ENCODE assay signal across 23 cellular contexts in the genomic region with DNA sequence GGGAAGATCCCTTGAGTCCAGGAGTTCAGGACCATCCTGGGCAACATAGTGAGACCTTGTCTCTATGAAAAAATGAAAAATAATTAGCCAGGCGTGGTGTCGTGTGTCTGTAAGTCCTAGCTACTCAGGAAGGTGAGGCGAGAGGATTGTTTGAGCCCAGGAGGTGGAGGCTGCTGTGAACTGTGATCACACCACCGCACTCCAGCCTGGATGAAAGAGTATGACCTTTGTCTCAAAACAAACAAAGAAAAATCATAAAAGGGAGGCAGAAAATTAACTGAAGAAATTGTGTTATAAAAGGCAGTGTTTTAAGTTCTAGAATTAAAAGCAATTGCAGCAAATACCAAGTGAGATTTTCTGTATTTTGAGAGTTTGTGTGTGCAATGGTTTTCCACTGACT.
"Had no signal": no experiment of that assay in that cellular context is flagged by ENCODE, and none has a peak within 500 bp of the region (broad histone marks: within the 10 kb centered on the region; RNA-seq: fewer than 3 reads in every experiment).

No MANE protein-coding gene starts in this region.

- H3K27me3 ChIP-seq: dorsolateral prefrontal cortex, neural progenitor cell, right atrium auricular region, sigmoid colon, spleen, transverse colon, upper lobe of right lung, uterus had no signal

- H3K36me3 ChIP-seq: neural progenitor cell, prostate gland, right atrium auricular region, sigmoid colon, spleen, transverse colon, upper lobe of right lung, uterus had no signal

- H3K27me3 Mint-ChIP-seq: memory B cell; naive B cell; stimulated activated naive CD8-positive, alpha-beta T cell treated with anti-CD3 and anti-CD28 coated beads, Interleukin-15, Interleukin-2, amounts not matched to agents 100 ng/mL and 50 ng/mL, for 24 hours had no signal

- H3K9me3 Mint-ChIP-seq: nephron; stimulated activated naive B cell treated with anti-CD40 and anti-IgM and Interleukin-4, amounts not matched to agents 10 μg/mL and 1 μg/mL and 100 μg/mL, for 72 hours had no signal

- H3K79me2 ChIP-seq: parathyroid adenoma had no signal

- H3K9me3 ChIP-seq: prostate gland, right atrium auricular region, sigmoid colon, transverse colon, upper lobe of right lung, uterus had no signal

- H3K4me1 ChIP-seq: parathyroid adenoma, prostate gland, right atrium auricular region, sigmoid colon, spleen, upper lobe of right lung, uterus had no signal

- H3K27ac ChIP-seq: dorsolateral prefrontal cortex, neural progenitor cell, parathyroid adenoma, prostate gland, right atrium auricular region, sigmoid colon, spleen, transverse colon, upper lobe of right lung, uterus had no signal

- H3K4me1 Mint-ChIP-seq: memory B cell; nephron; stimulated activated naive B cell treated with anti-CD40 and anti-IgM and Interleukin-4, amounts not matched to agents 10 μg/mL and 1 μg/mL and 100 μg/mL, for 72 hours had no signal

- H3K4me3 ChIP-seq: dorsolateral prefrontal cortex, lung, neural progenitor cell, prostate gland, right atrium auricular region, sigmoid colon, spleen, transverse colon, upper lobe of right lung, uterus had no signal

- FAIRE-seq: colon, frontal cortex, islet of Langerhans had no signal

- H2AFZ ChIP-seq: neural progenitor cell, parathyroid adenoma had no signal

- ATAC-seq: stimulated activated naive B cell treated with anti-CD40 and anti-IgM and Interleukin-4, amounts not matched to agents 10 μg/mL and 1 μg/mL and 100 μg/mL, for 72 hours; upper lobe of right lung had no signal

- DNase-seq: cerebellar nuclear complex; dorsolateral prefrontal cortex; effector CD4-positive, alpha-beta T cell; kidney glomerular epithelial cell; naive B cell; sigmoid colon; spleen; stimulated activated CD4-positive, alpha-beta T cell treated with anti-CD3 and anti-CD28 coated beads, Interleukin-4, amount 100 ng/mL, for 4 hours; stimulated activated naive B cell treated with anti-CD40 and anti-IgM and Interleukin-4, amounts not matched to agents 10 μg/mL and 1 μg/mL and 100 μg/mL, for 72 hours; transverse colon; upper lobe of right lung; uterus had no signal

- H3K4me3 Mint-ChIP-seq: memory B cell; naive B cell; nephron; neural progenitor cell; stimulated activated naive B cell treated with anti-CD40 and anti-IgM and Interleukin-4, amounts not matched to agents 10 μg/mL and 1 μg/mL and 100 μg/mL, for 72 hours; stimulated activated naive CD8-positive, alpha-beta T cell treated with anti-CD3 and anti-CD28 coated beads, Interleukin-15, Interleukin-2, amounts not matched to agents 100 ng/mL and 50 ng/mL, for 24 hours had no signal

- H3K27ac Mint-ChIP-seq: memory B cell; naive B cell; nephron; neural progenitor cell; stimulated activated naive B cell treated with anti-CD40 and anti-IgM and Interleukin-4, amounts not matched to agents 10 μg/mL and 1 μg/mL and 100 μg/mL, for 72 hours; stimulated activated naive CD8-positive, alpha-beta T cell treated with anti-CD3 and anti-CD28 coated beads, Interleukin-15, Interleukin-2, amounts not matched to agents 100 ng/mL and 50 ng/mL, for 24 hours had no signal

- H3K9ac ChIP-seq: neural progenitor cell, parathyroid adenoma had no signal

- H3K36me3 Mint-ChIP-seq: memory B cell; stimulated activated naive B cell treated with anti-CD40 and anti-IgM and Interleukin-4, amounts not matched to agents 10 μg/mL and 1 μg/mL and 100 μg/mL, for 72 hours had no signal
